In genomic region chr1:39872698-39873097, GRCh38 we compare ENCODE assay signal across 23 cellular contexts. TPM values are rescaled to one million over a fixed set of nuclear protein-coding genes. Genes with fewer than 3 reads are reported as not detected.
A peak's percentile ranks its signal among the peaks of the same experiment; 100 is the strongest.
DNase-seq lines count a peak whose midpoint lies in the region; ATAC-seq, FAIRE-seq and TF ChIP-seq lines count a peak whose summit lies in the region.
"Had no signal": no experiment of that assay in that cellular context is flagged by ENCODE, and none has a peak within 500 bp of the region (broad histone marks: within the 10 kb centered on the region; RNA-seq: fewer than 3 reads in every experiment).

No MANE protein-coding gene starts in this region.

- no peak overlapping the region for H4K8ac ChIP-seq in IMR-90 (ENCODE audit: low read depth in 2 of 2, low read length in 2 of 2)

- peaks cover 6% of the 10 kb centered on the region for H3F3A ChIP-seq in SK-N-SH (replicated peaks; ENCODE audit: insufficient read depth)

- H2BK20ac ChIP-seq in IMR-90 (ENCODE audit: low read depth, low read length) = no peak overlapping the region

- H3K56ac ChIP-seq in IMR-90 (ENCODE audit: extremely low read depth, insufficient read depth, low read length) = no peak overlapping the region

- H3K27ac ChIP-seq in IMR-90 (ENCODE audit: insufficient read depth, low read length) = no peak overlapping the region
- H3K27ac ChIP-seq in keratinocyte (ENCODE audit: control insufficient read depth, insufficient read depth, low read length) = no peak overlapping the region
- H3K27ac ChIP-seq in SK-N-SH (ENCODE audit: low read depth in 2 of 2, low read length in 1 of 2) = no peak overlapping the region
- H3K27ac ChIP-seq: SJSA1 had no signal

- H3K9me3 ChIP-seq in IMR-90 (ENCODE audit: control insufficient read depth, insufficient read depth, low read length) (no peaks in the 10 kb centered on the region), T-helper 17 cell (ENCODE audit: control insufficient read depth, low read length, poor library complexity, severe bottlenecking) (no peaks in the 10 kb centered on the region), keratinocyte (ENCODE audit: control insufficient read depth, low read depth, low read length) (no peaks in the 10 kb centered on the region), SK-N-SH (no peaks in the 10 kb centered on the region)
- H3K9me3 ChIP-seq: BE2C, SJSA1 had no signal

- H3K4me3 ChIP-seq in IMR-90 (ENCODE audit: insufficient read depth, low read depth, low read length) = no peak overlapping the region
- no peak overlapping the region for H3K4me3 ChIP-seq in keratinocyte (ENCODE audit: control insufficient read depth in 2 of 3, extremely low read depth in 1 of 3, insufficient read depth in 2 of 3, low read depth in 1 of 3, low read length in 3 of 3)
- H3K4me3 ChIP-seq in SK-N-SH (ENCODE audit: low read depth in 2 of 2, low read length in 1 of 2) = no peak overlapping the region
- H3K4me3 ChIP-seq: SJSA1 had no signal

- H2AK9ac ChIP-seq in IMR-90 (replicated peaks; ENCODE audit: low read depth, low read length, poor library complexity) = no peak overlapping the region

- H2AK5ac ChIP-seq in IMR-90 (ENCODE audit: low read depth, low read length) = no peak overlapping the region

- TF ChIP-seq RAD21 in IMR-90 (IDR thresholded peaks at IDR 0.05; ENCODE audit: low read length) (no peak), SK-N-SH (IDR thresholded peaks at IDR 0.05; ENCODE audit: low read length) (no peak)

- ATAC-seq in IMR-90 (ENCODE audit: low read depth) (peak; percentile 48), T-helper 17 cell (no peak), GM18907 (IDR thresholded peaks at IDR 0.05; ENCODE audit: unreplicated experiment) (no peak)
- ATAC-seq: Right ventricle myocardium inferior had no signal

- TF ChIP-seq EP300 in SK-N-SH (IDR thresholded peaks at IDR 0.05; ENCODE audit: borderline replicate concordance in 1 of 2, low read depth in 1 of 2, low read length in 1 of 2) = no peak

- peaks cover 22 to 49% of the 10 kb centered on the region in 2 experiments for H3K79me1 ChIP-seq in IMR-90 (ENCODE audit: low read depth in 1 of 2, low read length in 2 of 2)

- H2BK120ac ChIP-seq in IMR-90 (ENCODE audit: low read depth, low read length) = no peak overlapping the region

- H4K91ac ChIP-seq in IMR-90 (ENCODE audit: insufficient read depth, low read depth, low read length) = no peak overlapping the region

- H3K9me1 ChIP-seq in IMR-90 (ENCODE audit: insufficient read depth, low read length) (no peaks in the 10 kb centered on the region), keratinocyte (ENCODE audit: control insufficient read depth, extremely low read depth, insufficient read depth, low read length) (no peaks in the 10 kb centered on the region)

- no peak overlapping the region for H2BK15ac ChIP-seq in IMR-90 (ENCODE audit: low read depth, low read length)

- peaks cover 4% of the 10 kb centered on the region for H3K36me3 Mint-ChIP-seq in T-helper 17 cell (ENCODE audit: low read depth)
- H3K36me3 Mint-ChIP-seq in nephron progenitor cell (ENCODE audit: low read depth) = peaks cover 88% of the 10 kb centered on the region

- dilution Hi-C loops in IMR-90 (cut with HindIII; ENCODE audit: low sequenced_read_pairs, unreplicated experiment) = no loop called here
- dilution Hi-C loops in keratinocyte (cut with MboI; ENCODE audit: extremely low pct_ligation_motif_present, low sequenced_read_pairs) = no loop called here

- intact Hi-C loops in IMR-90 (cut with micrococcal nuclease) = no loop called here

- H3K36me3 ChIP-seq in IMR-90 (ENCODE audit: control insufficient read depth, insufficient read depth, low read length) (peaks cover 1% of the 10 kb centered on the region; the same call in 1 of the 2 replicates), keratinocyte (ENCODE audit: control insufficient read depth in 2 of 2, extremely low read depth in 1 of 2, insufficient read depth in 2 of 2, low read length in 2 of 2) (peaks cover 0 to 7% of the 10 kb centered on the region in 2 experiments), SK-N-SH (replicated peaks in 1 of 2; ENCODE audit: control insufficient read depth in 1 of 2, insufficient read depth in 2 of 2, low read length in 1 of 2) (peaks cover 5 to 20% of the 10 kb centered on the region in 2 experiments)
- H3K36me3 ChIP-seq: BE2C had no signal

- in situ Hi-C loops in IMR-90 (cut with MboI; ENCODE audit: low sequenced_read_pairs) = no loop called here

- H3K4me1 ChIP-seq in IMR-90 (ENCODE audit: control insufficient read depth, insufficient read depth, low read length) (0 out of 2 replicates have a peak, but pooled peaks cover 1% of the 10 kb centered on the region), keratinocyte (ENCODE audit: control insufficient read depth, extremely low read depth, insufficient read depth, low read length) (peaks cover 2% of the 10 kb centered on the region), SK-N-SH (ENCODE audit: control insufficient read depth in 1 of 2, insufficient read depth in 2 of 2, low read depth in 1 of 2, low read length in 1 of 2) (no peaks in the 10 kb centered on the region)
- H3K4me1 ChIP-seq: BE2C had no signal

- TF ChIP-seq CTCF in IMR-90 (conservative IDR thresholded peaks at IDR 0.05; ENCODE audit: low read depth, low read length) (no peak), keratinocyte (optimal IDR thresholded peaks at IDR 0.05 in 1 of 3, IDR thresholded peaks at IDR 0.05 in 1 of 3, conservative IDR thresholded peaks at IDR 0.05 in 1 of 3; ENCODE audit: extremely low read depth in 1 of 3, insufficient read depth in 2 of 3, low read length in 3 of 3) (no peak), nephron progenitor cell (IDR thresholded peaks at IDR 0.05) (no peak), SK-N-SH (IDR thresholded peaks at IDR 0.05) (no peak)

- H3K27ac Mint-ChIP-seq in T-helper 17 cell (peak overlapping the region; percentile 47), nephron progenitor cell (no peak overlapping the region)
- H3K27ac Mint-ChIP-seq: T-helper 1 cell treated with Interleukin-12 subunit alpha and Interleukin-12 subunit beta and Interleukin-4 antibody, amounts not matched to agents 30 μg/mL and 1 μg/mL, for 36 hours had no signal

- POLR2A ChIA-PET in IMR-90 (lab: Charles Lee; ENCODE audit: unreplicated experiment) = no interaction called here
- POLR2A ChIA-PET in SK-N-SH (lab: Yijun Ruan, JAX) = interaction anchor here (0.7 kb wide), 1 partner anchor 33 kb away, joined by 3 read pairs; no protein-coding TSS in a partner anchor

- H3K27me3 Mint-ChIP-seq in T-helper 17 cell (no peaks in the 10 kb centered on the region), nephron progenitor cell (ENCODE audit: low read depth, poor library complexity) (no peaks in the 10 kb centered on the region)

- CTCF ChIA-PET in IMR-90 (lab: Yijun Ruan, JAX) (no interaction called here), SK-N-SH (lab: Yijun Ruan, JAX) (interaction anchor here (0.9 to 1.1 kb wide), 3 partner anchors 14 to 47 kb away, joined by 3 to 4 read pairs (median 4); no protein-coding TSS in a partner anchor)

- H3K9ac ChIP-seq in IMR-90 (ENCODE audit: low read depth, low read length) (no peak overlapping the region), keratinocyte (ENCODE audit: control insufficient read depth, extremely low read depth, insufficient read depth, low read length) (no peak overlapping the region), SK-N-SH (no peak overlapping the region)

- peaks cover 37% of the 10 kb centered on the region for H3K4me1 Mint-ChIP-seq in T-helper 17 cell
- H3K4me1 Mint-ChIP-seq in nephron progenitor cell = peaks cover 28% of the 10 kb centered on the region

- no CpG with 5 or more reads among the region's 1 CpG for WGBS in IMR-90 (ENCODE audit: extremely low coverage in 2 of 2, insufficient read length in 1 of 2), 2 experiments
- 94% methylated on average over 1 of the region's 1 CpG for WGBS in SK-N-SH (ENCODE audit: low lambda C conversion rate)

- no peak overlapping the region for H3K14ac ChIP-seq in IMR-90 (replicated peaks; ENCODE audit: low read depth, low read length)

- H2AFZ ChIP-seq in IMR-90 (replicated peaks; ENCODE audit: low read length, poor library complexity) = no peak overlapping the region
- no peak overlapping the region for H2AFZ ChIP-seq in keratinocyte (ENCODE audit: control insufficient read depth, low read length)
- H2AFZ ChIP-seq in SK-N-SH (ENCODE audit: low read depth) = no peak overlapping the region

- H3K4ac ChIP-seq in IMR-90 (ENCODE audit: low read depth, low read length) = no peak overlapping the region

- H4K20me1 ChIP-seq in IMR-90 (ENCODE audit: insufficient read depth, low read length) (peaks cover 35% of the 10 kb centered on the region), keratinocyte (ENCODE audit: control insufficient read depth, extremely low read depth, insufficient read depth, low read length) (peaks cover 4% of the 10 kb centered on the region), SK-N-SH (ENCODE audit: insufficient read depth) (peaks cover 17% of the 10 kb centered on the region; the same call in 1 of the 2 replicates)

- H3K9me2 ChIP-seq in SK-N-SH = no peaks in the 10 kb centered on the region

- no peak overlapping the region for H3K18ac ChIP-seq in IMR-90 (ENCODE audit: low read depth, low read length)

- H3K4me2 ChIP-seq in IMR-90 (ENCODE audit: low read depth, low read length) (no peak overlapping the region), keratinocyte (ENCODE audit: control insufficient read depth, extremely low read depth, insufficient read depth, low read depth, low read length) (no peak overlapping the region), SK-N-SH (no peak overlapping the region)

- no TSS peak for BruUV-seq in IMR-90 (replicated peaks; lab: Mats Ljungman, UMichigan)

- H2BK5ac ChIP-seq in IMR-90 (ENCODE audit: low read depth, low read length, poor library complexity, severe bottlenecking) = no peak overlapping the region

- TF ChIP-seq POLR2A in IMR-90 (IDR thresholded peaks at IDR 0.05; ENCODE audit: low read depth, low read length) = no peak

- H3K23ac ChIP-seq in IMR-90 (ENCODE audit: low read depth, low read length) = no peak overlapping the region

- H3K9me3 Mint-ChIP-seq in nephron progenitor cell = peaks cover 45% of the 10 kb centered on the region
- H3K9me3 Mint-ChIP-seq: T-helper 1 cell treated with Interleukin-12 subunit alpha and Interleukin-12 subunit beta and Interleukin-4 antibody, amounts not matched to agents 30 μg/mL and 1 μg/mL, for 36 hours had no signal

- peaks cover 79% of the 10 kb centered on the region for H3K79me2 ChIP-seq in keratinocyte (ENCODE audit: control insufficient read depth, insufficient read depth, low read length)
- peaks cover 87% of the 10 kb centered on the region for H3K79me2 ChIP-seq in SK-N-SH (ENCODE audit: insufficient read depth)

- FAIRE-seq in keratinocyte (lab: Jason Lieb, UNC) = peak; percentile 67
- FAIRE-seq: D721Med, GM18507, H1 had no signal

- H3K4me3 Mint-ChIP-seq in T-helper 17 cell = no peak overlapping the region
- H3K4me3 Mint-ChIP-seq in nephron progenitor cell = no peak overlapping the region
- H3K4me3 Mint-ChIP-seq: T-helper 1 cell treated with Interleukin-12 subunit alpha and Interleukin-12 subunit beta and Interleukin-4 antibody, amounts not matched to agents 30 μg/mL and 1 μg/mL, for 36 hours had no signal

- no peaks in the 10 kb centered on the region for H3K27me3 ChIP-seq in IMR-90 (ENCODE audit: control insufficient read depth, insufficient read depth, low read length)
- H3K27me3 ChIP-seq in keratinocyte (ENCODE audit: control insufficient read depth, extremely low read depth, insufficient read depth, low read length) = no peaks in the 10 kb centered on the region
- H3K27me3 ChIP-seq in SK-N-SH (ENCODE audit: insufficient read depth) = no peaks in the 10 kb centered on the region
- H3K27me3 ChIP-seq: BE2C, SJSA1 had no signal

- H4K5ac ChIP-seq in IMR-90 (ENCODE audit: low read depth, low read length) = no peak overlapping the region

- DNase-seq in EH (ENCODE audit: low read depth) = peak; percentile 20
- no peak for DNase-seq in IMR-90
- no peak for DNase-seq in T-helper 17 cell
- DNase-seq in keratinocyte (ENCODE audit: low read depth, low spot score) = no peak
- no peak for DNase-seq in nephron progenitor cell
- DNase-seq in SK-N-SH = no peak
- DNase-seq: BE2C, DND-41, Kasumi-1, MM.1S, NCI-H1048, NCI-H1417 treated with DMSO at 0.1 percent for 48 hours, NCI-H187 treated with DMSO at 0.1 percent for 48 hours, NCI-H226, NCI-H524 treated with DMSO at 0.1 percent for 48 hours, OCI-M1 had no signal

RNA-seq across cellular contexts. Expression of gene TRIT1, which starts 10.6 kb away (rescaled TPM):
- total RNA-seq in IMR-90 (2012; rRNA removed) (27.8 and 29.2 TPM in 2 replicates), T-helper 17 cell (1 to 10 TPM; 9.5 to 9.8 TPM)
- polyA plus RNA-seq in IMR-90 (2012; rRNA removed) (10.8 and 13.5 TPM in 2 replicates), keratinocyte (19.6 to 27.0 TPM (median 21.2 TPM) in 3 replicates), SK-N-SH (2012; rRNA removed) (11.8 and 15.4 TPM in 2 replicates)
- polyA plus RNA-seq in IMR-90 (2012; cell fraction: cytosol; rRNA removed) = 3.8 and 4.7 TPM in 2 replicates
- 9.5 and 28.8 TPM in 2 replicates for polyA plus RNA-seq in IMR-90 (2012; cell fraction: nucleus; rRNA removed; ENCODE audit: low replicate concordance)
- polyA plus RNA-seq in keratinocyte (2011; ENCODE audit: low read depth) = 27.3 TPM
- polyA plus RNA-seq in keratinocyte (2011; cell fraction: cytosol; rRNA removed) = 13.0 and 19.5 TPM in 2 replicates
- 30.1 and 38.7 TPM in 2 replicates for polyA plus RNA-seq in keratinocyte (2011; cell fraction: nucleus; rRNA removed)
- 15.8 and 18.6 TPM in 2 replicates for polyA plus RNA-seq in keratinocyte (2012; ENCODE audit: low replicate concordance)
- 7.8 to 27.4 TPM (median 19.6 TPM) in 3 replicates for polyA minus RNA-seq in keratinocyte
- 14.4 TPM for polyA minus RNA-seq in keratinocyte (2011; cell fraction: cytosol; rRNA and poly(A)+ RNA removed)
- polyA minus RNA-seq in keratinocyte (2011; cell fraction: nucleus; rRNA and poly(A)+ RNA removed) = 14.7 and 20.9 TPM in 2 replicates
- 12.7 and 14.1 TPM in 2 replicates for polyA plus RNA-seq in SK-N-SH (2012; cell fraction: cytosol; rRNA removed)
- 18.8 and 33.5 TPM in 2 replicates for polyA plus RNA-seq in SK-N-SH (2012; cell fraction: nucleus; rRNA removed)

RNA-seq across cellular contexts. Expression of gene MYCL, which starts 29.0 kb away (rescaled TPM):
- 0.56 and 0.72 TPM in 2 replicates for total RNA-seq in IMR-90 (2012; rRNA removed)
- 0.75 and 0.87 TPM in 2 replicates for polyA plus RNA-seq in IMR-90 (2012; rRNA removed)
- 0.42 and 0.52 TPM in 2 replicates for polyA plus RNA-seq in IMR-90 (2012; cell fraction: cytosol; rRNA removed)
- polyA plus RNA-seq in IMR-90 (2012; cell fraction: nucleus; rRNA removed; ENCODE audit: low replicate concordance) = 0.36 and 0.41 TPM in 2 replicates
- 1 to 10 TPM in 1 of 2 donors, under 1 TPM in 1; 0.68 to 1.2 TPM for total RNA-seq in T-helper 17 cell
- 5.1 to 7.7 TPM (median 5.4 TPM) in 3 replicates for polyA plus RNA-seq in keratinocyte
- 5.5 TPM for polyA plus RNA-seq in keratinocyte (2011; ENCODE audit: low read depth)
- 4.5 and 5.2 TPM in 2 replicates for polyA plus RNA-seq in keratinocyte (2011; cell fraction: cytosol; rRNA removed)
- 5.9 and 6.0 TPM in 2 replicates for polyA plus RNA-seq in keratinocyte (2011; cell fraction: nucleus; rRNA removed)
- polyA plus RNA-seq in keratinocyte (2012; ENCODE audit: low replicate concordance) = 3.8 and 13.1 TPM in 2 replicates
- 1.7 to 7.6 TPM (median 4.8 TPM) in 3 replicates for polyA minus RNA-seq in keratinocyte
- 8.2 TPM for polyA minus RNA-seq in keratinocyte (2011; cell fraction: cytosol; rRNA and poly(A)+ RNA removed)
- 4.1 and 4.7 TPM in 2 replicates for polyA minus RNA-seq in keratinocyte (2011; cell fraction: nucleus; rRNA and poly(A)+ RNA removed)
- polyA plus RNA-seq in SK-N-SH (2012; rRNA removed) = 0.48 and 0.57 TPM in 2 replicates
- 0.42 and 0.46 TPM in 2 replicates for polyA plus RNA-seq in SK-N-SH (2012; cell fraction: cytosol; rRNA removed)
- 0.45 and 0.67 TPM in 2 replicates for polyA plus RNA-seq in SK-N-SH (2012; cell fraction: nucleus; rRNA removed)
